Comparison of ENCODE assay signal across 24 cellular contexts in genomic region chr4:155688211-155688610, GRCh38. TPM values are rescaled to one million over a fixed set of nuclear protein-coding genes. Genes with fewer than 3 reads are reported as not detected.
DNase-seq lines count a peak whose midpoint lies in the region; ATAC-seq, FAIRE-seq and TF ChIP-seq lines count a peak whose summit lies in the region.
"Had no signal": no experiment of that assay in that cellular context is flagged by ENCODE, and none has a peak within 500 bp of the region (broad histone marks: within the 10 kb centered on the region; RNA-seq: fewer than 3 reads in every experiment).

No MANE protein-coding gene starts in this region.

- no peaks in the 10 kb centered on the region for H3K79me2 ChIP-seq in Karpas-422 (ENCODE audit: low read length)
- H3K79me2 ChIP-seq in GM12878 (ENCODE audit: control insufficient read depth, insufficient read depth, low read length), result no peaks in the 10 kb centered on the region
- H3K79me2 ChIP-seq in smooth muscle cell (ENCODE audit: low read depth), result peaks cover 99% of the 10 kb centered on the region
- H3K79me2 ChIP-seq in OCI-LY7 (ENCODE audit: insufficient read depth, low read depth, low read length), result no peaks in the 10 kb centered on the region

- H3K4me2 ChIP-seq in Karpas-422 (ENCODE audit: low read depth, low read length, poor library complexity, severe bottlenecking), result no peak overlapping the region
- no peak overlapping the region for H3K4me2 ChIP-seq in GM12878 (ENCODE audit: control insufficient read depth, insufficient read depth)
- H3K4me2 ChIP-seq in smooth muscle cell, result peak overlapping the region; percentile 9
- no peak overlapping the region for H3K4me2 ChIP-seq in OCI-LY7 (ENCODE audit: low read length)

- no peak for TF ChIP-seq EP300 in GM12878 (IDR thresholded peaks at IDR 0.05; ENCODE audit: borderline replicate concordance in 1 of 2, control insufficient read depth in 1 of 2, low read depth in 2 of 2, low read length in 2 of 2)

- DNase-seq in left ventricle myocardium inferior (no peak), left ventricle myocardium superior (no peak), Karpas-422 (no peak), GM12878 (ENCODE audit: low read depth, low spot score) (no peak), smooth muscle cell (lab: John Stamatoyannopoulos, UW; ENCODE audit: unreplicated experiment) (no peak), OCI-LY7 (ENCODE audit: low spot score) (no peak)
- DNase-seq: ACHN; C1 segment of cervical spinal cord; CD4-positive, CD25-positive, alpha-beta regulatory T cell; CD8-positive, alpha-beta memory T cell; COR-L47; DMS79 treated with DMSO at 0.1 percent for 48 hours; GF-D8; H9; KBM-7 had no signal

- no peaks in the 10 kb centered on the region for H3K9me3 ChIP-seq in left ventricle myocardium inferior (replicated peaks)
- H3K9me3 ChIP-seq in Karpas-422 (ENCODE audit: low read length), result no peaks in the 10 kb centered on the region
- no peaks in the 10 kb centered on the region for H3K9me3 ChIP-seq in GM12878 (replicated peaks; ENCODE audit: control insufficient read depth, insufficient read depth, low read length)
- H3K9me3 ChIP-seq in smooth muscle cell (replicated peaks; ENCODE audit: low read depth), result no peaks in the 10 kb centered on the region
- H3K9me3 ChIP-seq in OCI-LY7 (ENCODE audit: low read length), result no peaks in the 10 kb centered on the region
- H3K9me3 ChIP-seq: BE2C had no signal

- CTCF ChIA-PET in GM12878 (lab: Yijun Ruan, JAX) (no interaction called here), OCI-LY7 (lab: Charles Lee; ENCODE audit: unreplicated experiment) (no interaction called here)

- H3K36me3 ChIP-seq in left ventricle myocardium inferior (no peaks in the 10 kb centered on the region), Karpas-422 (ENCODE audit: insufficient read depth, low read length) (no peaks in the 10 kb centered on the region), GM12878 (ENCODE audit: control insufficient read depth in 2 of 2, insufficient read depth in 2 of 2, low read length in 1 of 2) (no peaks in the 10 kb centered on the region), smooth muscle cell (ENCODE audit: low read depth) (no peaks in the 10 kb centered on the region), OCI-LY7 (ENCODE audit: insufficient read depth, low read length) (no peaks in the 10 kb centered on the region)
- H3K36me3 ChIP-seq: BE2C had no signal

- no peak for ATAC-seq in left ventricle myocardium superior
- ATAC-seq in GM12878, result no peak
- no peak for ATAC-seq in HG03460 (IDR thresholded peaks at IDR 0.05; ENCODE audit: unreplicated experiment)
- no peak for ATAC-seq in HG02884 (IDR thresholded peaks at IDR 0.05; ENCODE audit: unreplicated experiment)

- H3K9me2 ChIP-seq in Karpas-422 (replicated peaks; ENCODE audit: insufficient read depth, low read length), result no peaks in the 10 kb centered on the region
- H3K9me2 ChIP-seq in OCI-LY7 (ENCODE audit: insufficient read depth, low read length), result no peaks in the 10 kb centered on the region

- H3K27ac ChIP-seq in left ventricle myocardium inferior (replicated peaks) (peak overlapping the region; percentile 76), Karpas-422 (ENCODE audit: low read length) (peak overlapping the region; percentile 4; the same call in 1 of the 2 replicates), GM12878 (ENCODE audit: control insufficient read depth, insufficient read depth) (no peak overlapping the region), smooth muscle cell (ENCODE audit: low read depth) (peak overlapping the region; percentile 29), OCI-LY7 (ENCODE audit: low read depth, low read length, poor library complexity, severe bottlenecking) (no peak overlapping the region)

- RAD21 ChIA-PET in GM12878 (lab: Charles Lee; ENCODE audit: unreplicated experiment), result no interaction called here

- no peak for TF ChIP-seq RAD21 in GM12878 (IDR thresholded peaks at IDR 0.05; ENCODE audit: insufficient read depth, low read depth, low read length)

- SMC1A ChIA-PET in GM12878 (lab: Charles Lee; ENCODE audit: uncharacterized antibody, unreplicated experiment), result no interaction called here

- H3K4me3 ChIP-seq in left ventricle myocardium inferior (peak overlapping the region; percentile 9), Karpas-422 (ENCODE audit: low read length) (no peak overlapping the region), GM12878 (no peak overlapping the region), smooth muscle cell (no peak overlapping the region), OCI-LY7 (ENCODE audit: low read depth, low read length, poor library complexity, severe bottlenecking) (no peak overlapping the region)

- TF ChIP-seq POLR2A in GM12878 (IDR thresholded peaks at IDR 0.05; ENCODE audit: low read depth, low read length), result no peak

- H4K20me1 ChIP-seq in Karpas-422 (ENCODE audit: insufficient read depth, low read depth, low read length) (no peaks in the 10 kb centered on the region), GM12878 (ENCODE audit: control insufficient read depth, insufficient read depth) (no peaks in the 10 kb centered on the region), smooth muscle cell (ENCODE audit: low read depth) (peaks cover 69% of the 10 kb centered on the region), OCI-LY7 (ENCODE audit: insufficient read depth, low read length) (no peaks in the 10 kb centered on the region)

- BruUV-seq in GM12878 (replicated peaks; lab: Mats Ljungman, UMichigan), result no TSS peak
- no TSS peak for BruUV-seq in OCI-LY7 (replicated peaks; lab: Mats Ljungman, UMichigan)

- H3F3A ChIP-seq in smooth muscle cell (ENCODE audit: low read depth), result peaks cover 1% of the 10 kb centered on the region

- peak overlapping the region; percentile 68; the same call in 1 of the 2 replicates for H2AFZ ChIP-seq in Karpas-422 (ENCODE audit: low read length)
- no peak overlapping the region for H2AFZ ChIP-seq in GM12878 (ENCODE audit: control insufficient read depth, low read depth, low read length)
- H2AFZ ChIP-seq in smooth muscle cell (ENCODE audit: low read depth), result no peak overlapping the region
- H2AFZ ChIP-seq in OCI-LY7 (ENCODE audit: low read length), result no peak overlapping the region

- TF ChIP-seq CTCF in left ventricle myocardium inferior (IDR thresholded peaks at IDR 0.05; ENCODE audit: borderline replicate concordance) (no peak), GM12878 (IDR thresholded peaks at IDR 0.05 in 2 of 3, conservative IDR thresholded peaks at IDR 0.05 in 1 of 3; ENCODE audit: control insufficient read depth in 2 of 3, extremely low read depth in 1 of 3, insufficient read depth in 1 of 3, low read depth in 3 of 3, low read length in 3 of 3) (no peak), smooth muscle cell (IDR thresholded peaks at IDR 0.05; ENCODE audit: borderline replicate concordance, insufficient read depth, poor library complexity, severe bottlenecking) (no peak), OCI-LY7 (conservative IDR thresholded peaks at IDR 0.05; ENCODE audit: low read length) (no peak)

- H3K4me1 ChIP-seq in left ventricle myocardium inferior (peaks cover 84% of the 10 kb centered on the region), Karpas-422 (ENCODE audit: low read length) (peaks cover 73% of the 10 kb centered on the region), GM12878 (ENCODE audit: control insufficient read depth, insufficient read depth, low read length) (no peaks in the 10 kb centered on the region), smooth muscle cell (ENCODE audit: low read depth) (no peaks in the 10 kb centered on the region), OCI-LY7 (ENCODE audit: insufficient read depth, low read length, poor library complexity, severe bottlenecking) (no peaks in the 10 kb centered on the region)

- no peak overlapping the region for H3K9ac ChIP-seq in Karpas-422 (ENCODE audit: low read length)
- no peak overlapping the region for H3K9ac ChIP-seq in GM12878 (ENCODE audit: control insufficient read depth, insufficient read depth, low read length)
- no peak overlapping the region for H3K9ac ChIP-seq in smooth muscle cell (ENCODE audit: low read depth)

- FAIRE-seq in GM12878 (lab: Jason Lieb, UNC), result no peak
- FAIRE-seq: A204.1, D721Med, GM19239, H1, HTR-8/SVneo had no signal

- in situ Hi-C loops in GM12878 (cut with MboI), result no loop called here

- no peaks in the 10 kb centered on the region for H3K27me3 ChIP-seq in left ventricle myocardium inferior (ENCODE audit: low read depth)
- H3K27me3 ChIP-seq in Karpas-422 (ENCODE audit: low read length), result no peaks in the 10 kb centered on the region
- H3K27me3 ChIP-seq in GM12878 (replicated peaks in 1 of 2; ENCODE audit: control insufficient read depth in 2 of 2, insufficient read depth in 2 of 2, low read length in 1 of 2), result no peaks in the 10 kb centered on the region
- no peaks in the 10 kb centered on the region for H3K27me3 ChIP-seq in smooth muscle cell (ENCODE audit: low read depth)
- H3K27me3 ChIP-seq: BE2C had no signal

- intact Hi-C loops in left ventricle myocardium inferior (cut with micrococcal nuclease) (no loop called here), left ventricle myocardium superior (cut with micrococcal nuclease) (loop anchor here (10.0 kb wide), 1 partner anchor 173 kb away; no protein-coding TSS in a partner anchor), GM12878 (cut with micrococcal nuclease; ENCODE audit: unreplicated experiment) (no loop called here), OCI-LY7 (cut with micrococcal nuclease; ENCODE audit: unreplicated experiment) (no loop called here)

- 100% methylated on average over 1 of the region's 1 CpG for WGBS in GM12878 (ENCODE audit: insufficient coverage, insufficient replicate concordance, low lambda C conversion rate, missing lambda C conversion rate)
- 100% methylated on average over 1 of the region's 1 CpG for WGBS in smooth muscle cell (ENCODE audit: low lambda C conversion rate)

- POLR2A ChIA-PET in GM12878 (lab: Charles Lee) (interaction anchor here (1.5 to 1.6 kb wide), 2 partner anchors 16 to 70 kb away, joined by 4 read pairs; partner anchors contain the start of gene GUCY1B1), OCI-LY7 (lab: Charles Lee) (no interaction called here)

RNA-seq across cellular contexts. Expression of gene GUCY1A1, which starts 21.6 kb away (rescaled TPM):
- total RNA-seq in left ventricle myocardium inferior (43.0 TPM), left ventricle myocardium superior (106 TPM), GM12878 (2014; rRNA removed) (0.51 and 0.76 TPM in 2 replicates), GM12878 (2014; rRNA removed; fragmentation: Illumina TruSeq; extraction: Trizol) (0.74 and 0.98 TPM in 2 replicates), GM12878 (2021) (0.46 and 0.48 TPM in 2 replicates), smooth muscle cell (269 and 295 TPM in 2 replicates), OCI-LY7 (2022) (not detected in 2 replicates)
- 3.0 and 6.1 TPM in 2 replicates for total RNA-seq in Karpas-422 (2014; rRNA removed; shearing (Covaris generic); ENCODE audit: low replicate concordance)
- 36.6 and 36.9 TPM in 2 replicates for total RNA-seq in GM12878 (2013; cell fraction: nucleolus; rRNA removed)
- polyA plus RNA-seq in GM12878 (2011; ENCODE audit: low read depth), result 0.13 TPM
- polyA plus RNA-seq in GM12878 (2011; rRNA removed) (22.6 and 24.3 TPM in 2 replicates), GM12878 (2014; fragmentation: Illumina TruSeq; extraction: Trizol) (0.54 and 0.87 TPM in 2 replicates), GM12878 (2014; fragmentation: Nextera tagmentation; extraction: Ambion mirVana) (1 to 10 TPM in 1 of 2 experiments, under 1 TPM in 1; 0.57 to 1.1 TPM), GM12878 (2014; rRNA removed) (0.50 and 0.60 TPM in 2 replicates), GM12878 (2016; fragmentation: Nextera tagmentation; extraction: Ambion mirVana) (1 to 10 TPM in 1 of 2 experiments, under 1 TPM in 1; 0.44 to 1.0 TPM), smooth muscle cell (138 and 172 TPM in 2 replicates)
- polyA plus RNA-seq in GM12878 (2011; cell fraction: cytosol; rRNA removed), result 15.3 and 16.9 TPM in 2 replicates
- 15.6 and 16.6 TPM in 2 replicates for polyA plus RNA-seq in GM12878 (2011; cell fraction: nucleus; rRNA removed)
- 0.20 and 0.38 TPM in 2 replicates for polyA plus RNA-seq in GM12878 (2012)
- 49.1 and 54.0 TPM in 2 replicates for polyA minus RNA-seq in GM12878 (2011; rRNA and poly(A)+ RNA removed)
- 10.7 and 12.0 TPM in 2 replicates for polyA minus RNA-seq in GM12878 (2011; cell fraction: cytosol; rRNA and poly(A)+ RNA removed)
- polyA minus RNA-seq in GM12878 (2011; cell fraction: nucleus; rRNA and poly(A)+ RNA removed), result 16.9 and 20.4 TPM in 2 replicates
- not detected in 2 replicates for total RNA-seq in OCI-LY7 (2014; rRNA removed; shearing (Covaris generic))
- total RNA-seq: CD8-positive, alpha-beta memory T cell; H1; H9 had no signal
- polyA plus RNA-seq: CD4-positive, CD25-positive, alpha-beta regulatory T cell; CD8-positive, alpha-beta memory T cell; H1; IgD-negative memory B cell had no signal

Comparison
In these comparisons a context has a peak if more than half of its experiments do, and no peak if none do; other contexts are left out.
1. H3K27ac ChIP-seq: peak in left ventricle myocardium inferior (single experiment), Karpas-422 (single experiment) and smooth muscle cell (single experiment); none in GM12878 (single experiment) and OCI-LY7 (single experiment).